Comparison of ENCODE assay signal across 8 cellular contexts in the genomic region with DNA sequence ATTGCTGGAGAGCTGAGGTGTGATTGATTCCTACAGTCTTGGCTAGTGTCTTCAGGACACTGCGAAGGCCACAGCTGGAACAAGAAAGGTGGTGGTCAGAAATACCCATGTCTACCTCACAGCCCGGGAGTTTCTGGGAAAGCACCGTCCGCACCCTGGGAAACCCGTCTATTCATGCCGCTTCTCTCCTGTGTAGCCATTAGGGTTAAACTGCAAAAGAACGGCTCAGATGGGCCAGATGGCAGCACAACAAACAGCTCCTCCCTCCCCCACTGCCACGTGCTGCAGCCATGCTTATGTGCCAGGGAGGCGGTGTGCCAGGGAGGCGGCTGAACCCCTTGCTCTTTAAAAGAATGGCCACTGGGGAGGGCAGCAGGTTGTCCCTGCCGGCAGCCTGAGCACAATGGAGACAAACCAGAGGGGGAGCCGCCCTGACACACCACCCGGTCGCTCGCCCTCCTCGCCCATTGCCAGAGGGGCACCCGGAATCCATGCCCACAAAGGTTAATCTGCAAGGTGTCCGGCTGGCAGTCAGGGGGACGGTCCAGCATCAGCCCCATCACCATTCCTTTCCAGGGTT.
A peak's percentile ranks its signal among the peaks of the same experiment; 100 is the strongest.
DNase-seq lines count a peak whose midpoint lies in the region; ATAC-seq and TF ChIP-seq lines count a peak whose summit lies in the region.

No MANE protein-coding gene starts in this region.

- TF ChIP-seq CTCF in foreskin fibroblast (IDR thresholded peaks at IDR 0.05; ENCODE audit: low read depth, low read length): no peak

- H3K4me1 Mint-ChIP-seq in activated CD4-positive, alpha-beta memory T cell treated with anti-CD3 and anti-CD28 coated beads, Interleukin-2, amount 10 ng/mL, durations not matched to agents 7 days and 5 days: peaks cover 88% of the 10 kb centered on the region

- CTCF ChIA-PET in activated CD4-positive, alpha-beta memory T cell treated with anti-CD3 and anti-CD28 coated beads, Interleukin-2, amount 10 ng/mL, durations not matched to agents 7 days and 5 days (lab: Charles Lee): interaction anchor here (1.1 to 3.7 kb wide), 6 partner anchors 8 to 30 kb away, joined by 3 to 17 read pairs (median 4); no protein-coding TSS in a partner anchor

- H3K4me3 ChIP-seq in foreskin fibroblast (ENCODE audit: low read depth in 1 of 2, low read length in 2 of 2): peak overlapping the region; percentile 44 to 69

- POLR2A ChIA-PET in activated CD4-positive, alpha-beta memory T cell treated with anti-CD3 and anti-CD28 coated beads, Interleukin-2, amount 10 ng/mL, durations not matched to agents 7 days and 5 days (lab: Charles Lee): interaction anchor here (0.7 to 4.1 kb wide), 11 partner anchors 7 to 69 kb away, joined by 3 to 28 read pairs (median 6); no protein-coding TSS in a partner anchor

- H3K27ac Mint-ChIP-seq in activated CD4-positive, alpha-beta memory T cell treated with anti-CD3 and anti-CD28 coated beads, Interleukin-2, amount 10 ng/mL, durations not matched to agents 7 days and 5 days: no peak overlapping the region

- H3K4me3 Mint-ChIP-seq in activated CD4-positive, alpha-beta memory T cell treated with anti-CD3 and anti-CD28 coated beads, Interleukin-2, amount 10 ng/mL, durations not matched to agents 7 days and 5 days: peak overlapping the region; percentile 9

- no peaks in the 10 kb centered on the region for H3K9me3 Mint-ChIP-seq in activated CD4-positive, alpha-beta memory T cell treated with anti-CD3 and anti-CD28 coated beads, Interleukin-2, amount 10 ng/mL, durations not matched to agents 7 days and 5 days

- ATAC-seq in GM21423 (IDR thresholded peaks at IDR 0.05; ENCODE audit: unreplicated experiment) (no peak), HG03159 (IDR thresholded peaks at IDR 0.05; ENCODE audit: unreplicated experiment) (no peak), GM19452 (IDR thresholded peaks at IDR 0.05; ENCODE audit: unreplicated experiment) (no peak)

- H3K36me3 Mint-ChIP-seq in activated CD4-positive, alpha-beta memory T cell treated with anti-CD3 and anti-CD28 coated beads, Interleukin-2, amount 10 ng/mL, durations not matched to agents 7 days and 5 days (ENCODE audit: low read depth): peaks cover 26% of the 10 kb centered on the region

- no peaks in the 10 kb centered on the region for H3K27me3 Mint-ChIP-seq in activated CD4-positive, alpha-beta memory T cell treated with anti-CD3 and anti-CD28 coated beads, Interleukin-2, amount 10 ng/mL, durations not matched to agents 7 days and 5 days

- in situ Hi-C loops in G401 (cut with HindIII; ENCODE audit: low sequenced_read_pairs): no loop called here

- peak; percentile 97 for DNase-seq in G401 (ENCODE audit: low spot score)
- DNase-seq in NCI-H1694 (lab: John Stamatoyannopoulos, UW): peak; percentile 95
- no peak for DNase-seq in activated CD4-positive, alpha-beta memory T cell treated with anti-CD3 and anti-CD28 coated beads, Interleukin-2, amount 10 ng/mL, durations not matched to agents 7 days and 5 days
- peak; percentile 45 to 76 for DNase-seq in foreskin fibroblast
- peak in 55 of 56 donors; percentile 36 to 95 (median 90) for DNase-seq in nucleus accumbens (lab: John Stamatoyannopoulos, UW)
